Comparison of ENCODE assay signal across 15 cellular contexts in genomic region chr12:17278946-17279345, GRCh38.
DNase-seq lines count a peak whose midpoint lies in the region; ATAC-seq and TF ChIP-seq lines count a peak whose summit lies in the region.
"Had no signal": no experiment of that assay in that cellular context is flagged by ENCODE, and none has a peak within 500 bp of the region (broad histone marks: within the 10 kb centered on the region; RNA-seq: fewer than 3 reads in every experiment).

No MANE protein-coding gene starts in this region.

- H3K36me3 ChIP-seq in SU-DHL-6 (ENCODE audit: low read length) = no peaks in the 10 kb centered on the region
- H3K36me3 ChIP-seq: heart right ventricle, right atrium auricular region had no signal

- TF ChIP-seq CTCF in SU-DHL-6 (IDR thresholded peaks at IDR 0.05; ENCODE audit: insufficient read depth, low read length, poor library complexity, severe bottlenecking) (peak; percentile 16), mesothelial cell of epicardium (IDR thresholded peaks at IDR 0.05; ENCODE audit: unreplicated experiment) (no peak)

- no peak overlapping the region for H2AFZ ChIP-seq in SU-DHL-6 (ENCODE audit: low read depth, low read length, severe bottlenecking)

- peak; percentile 11 for DNase-seq in NCI-H146 (lab: John Stamatoyannopoulos, UW)
- DNase-seq in NCI-H146 treated with DMSO at 0.1 percent for 48 hours (lab: John Stamatoyannopoulos, UW; ENCODE audit: unreplicated experiment) = no peak
- DNase-seq in Kasumi-1 (lab: John Stamatoyannopoulos, UW) = peak; percentile 43 to 71
- peak; percentile 3 for DNase-seq in pons (ENCODE audit: low spot score)
- no peak for DNase-seq in activated CD4-positive, alpha-beta T cell treated with anti-CD3 and anti-CD28 coated beads, Interleukin-2, amount 50 U/mL, for 4 hours
- no peak for DNase-seq in mesothelial cell of epicardium (ENCODE audit: low spot score in 2 of 2, unreplicated experiment in 2 of 2)
- DNase-seq: activated CD4-positive, alpha-beta T cell treated with anti-CD3 and anti-CD28 coated beads, Interleukin-2, amount 10 ng/mL, durations not matched to agents 24 days and 14 days; activated T-cell treated with anti-CD3 and anti-CD28 coated beads, Interleukin-2, amount 50 U/mL, for 72 hours; heart right ventricle; NCI-H2107; stimulated activated CD4-positive, alpha-beta T cell treated with anti-CD3 and anti-CD28 coated beads, Interleukin-4, amount 100 ng/mL, for 1 hour had no signal

- H3K4me3 ChIP-seq in SU-DHL-6 (ENCODE audit: insufficient read depth, low read length, poor library complexity, severe bottlenecking) = no peak overlapping the region
- H3K4me3 ChIP-seq: heart right ventricle, right atrium auricular region had no signal

- ATAC-seq in HG02610 (IDR thresholded peaks at IDR 0.05; ENCODE audit: unreplicated experiment) = no peak
- ATAC-seq: activated T-cell treated with anti-CD3 and anti-CD28 coated beads, Interleukin-2, amount 50 U/mL, for 72 hours; esophagus mucosa; heart right ventricle had no signal

- no peaks in the 10 kb centered on the region for H3K79me2 ChIP-seq in SU-DHL-6 (ENCODE audit: insufficient read depth, low read length)

- H3K27me3 ChIP-seq in SU-DHL-6 (ENCODE audit: low read length) = no peaks in the 10 kb centered on the region
- H3K27me3 ChIP-seq: heart right ventricle, right atrium auricular region had no signal

- H3K9me3 Mint-ChIP-seq in mesothelial cell of epicardium = peaks cover 15% of the 10 kb centered on the region

- H3K4me2 ChIP-seq in SU-DHL-6 (ENCODE audit: low read depth, low read length, poor library complexity, severe bottlenecking) = no peak overlapping the region

- no peak overlapping the region for H3K27ac ChIP-seq in SU-DHL-6 (ENCODE audit: low read depth, low read length)
- H3K27ac ChIP-seq: heart right ventricle, right atrium auricular region had no signal

- H3F3A ChIP-seq in SU-DHL-6 (ENCODE audit: insufficient read depth) = no peaks in the 10 kb centered on the region

- no peaks in the 10 kb centered on the region for H4K20me1 ChIP-seq in SU-DHL-6 (ENCODE audit: low read depth, low read length)

- H3K36me3 Mint-ChIP-seq in mesothelial cell of epicardium = no peaks in the 10 kb centered on the region

- H3K27me3 Mint-ChIP-seq in mesothelial cell of epicardium (ENCODE audit: low read depth) = no peaks in the 10 kb centered on the region
- H3K27me3 Mint-ChIP-seq: activated CD4-positive, alpha-beta T cell treated with anti-CD3 and anti-CD28 coated beads, Interleukin-2, amount 10 ng/mL, durations not matched to agents 24 days and 14 days had no signal

- no peak overlapping the region for H3K27ac Mint-ChIP-seq in mesothelial cell of epicardium
- H3K27ac Mint-ChIP-seq: activated CD4-positive, alpha-beta T cell treated with anti-CD3 and anti-CD28 coated beads, Interleukin-2, amount 10 ng/mL, durations not matched to agents 24 days and 14 days; activated T-cell treated with anti-CD3 and anti-CD28 coated beads, Interleukin-2, amount 50 U/mL, for 72 hours had no signal

- no peak overlapping the region for H3K9ac ChIP-seq in SU-DHL-6 (ENCODE audit: low read length)

- H3K4me1 Mint-ChIP-seq in mesothelial cell of epicardium = no peaks in the 10 kb centered on the region
- H3K4me1 Mint-ChIP-seq: activated CD4-positive, alpha-beta T cell treated with anti-CD3 and anti-CD28 coated beads, Interleukin-2, amount 10 ng/mL, durations not matched to agents 24 days and 14 days had no signal

- no peak overlapping the region for H3K4me3 Mint-ChIP-seq in mesothelial cell of epicardium
- H3K4me3 Mint-ChIP-seq: activated CD4-positive, alpha-beta T cell treated with anti-CD3 and anti-CD28 coated beads, Interleukin-2, amount 10 ng/mL, durations not matched to agents 24 days and 14 days; activated T-cell treated with anti-CD3 and anti-CD28 coated beads, Interleukin-2, amount 50 U/mL, for 72 hours had no signal

- H3K9me3 ChIP-seq in SU-DHL-6 (ENCODE audit: insufficient read depth, low read length) = no peaks in the 10 kb centered on the region
- H3K9me3 ChIP-seq: right atrium auricular region had no signal

- H3K9me2 ChIP-seq in SU-DHL-6 (replicated peaks; ENCODE audit: insufficient read depth, low read length) = no peaks in the 10 kb centered on the region

Comparison
In these comparisons a context has a peak if more than half of its experiments do, and no peak if none do; other contexts are left out.
1. DNase-seq: peak in NCI-H146 (single experiment), Kasumi-1 (2 of 2) and pons (single experiment); none in NCI-H146 treated with DMSO at 0.1 percent for 48 hours (single experiment), activated CD4-positive, alpha-beta T cell treated with anti-CD3 and anti-CD28 coated beads, Interleukin-2, amount 50 U/mL, for 4 hours (0 of 2) and mesothelial cell of epicardium (0 of 2).